In genomic region chr12:42468853-42469252, GRCh38 we compare ENCODE assay signal across 8 cellular contexts.
DNase-seq lines count a peak whose midpoint lies in the region; ATAC-seq and TF ChIP-seq lines count a peak whose summit lies in the region.

No MANE protein-coding gene starts in this region.

- H3K4me3 ChIP-seq in OCI-LY1 (ENCODE audit: low read depth, low read length, poor library complexity, severe bottlenecking) (peak overlapping the region; percentile 41), mononuclear cell (ENCODE audit: low read length) (peak overlapping the region; percentile 44), testis (no peak overlapping the region)

- H3K36me3 ChIP-seq in OCI-LY1 (ENCODE audit: insufficient read depth, low read length) (peaks cover 15% of the 10 kb centered on the region), testis (ENCODE audit: low read depth, missing control alignments) (no peaks in the 10 kb centered on the region)

- H3F3A ChIP-seq in OCI-LY1 (ENCODE audit: insufficient read depth, low read length), result peaks cover 18% of the 10 kb centered on the region; the same call in 1 of the 2 replicates

- DNase-seq in H4 (ENCODE audit: low spot score) (peak; percentile 45), D341Med (ENCODE audit: low spot score) (no peak), HCEC 1CT (no peak), GM19238 (ENCODE audit: insufficient read length, low spot score) (no peak), testis (no peak)

- H3K27me3 ChIP-seq in OCI-LY1 (ENCODE audit: insufficient read depth, low read length) (no peaks in the 10 kb centered on the region), mononuclear cell (ENCODE audit: insufficient read depth, low read length) (no peaks in the 10 kb centered on the region), testis (no peaks in the 10 kb centered on the region)

- H3K27ac ChIP-seq in OCI-LY1 (ENCODE audit: low read depth, low read length, poor library complexity, severe bottlenecking) (peak overlapping the region; percentile 98), testis (no peak overlapping the region)

- H3K79me2 ChIP-seq in OCI-LY1 (ENCODE audit: insufficient read depth, low read length), result no peaks in the 10 kb centered on the region

- H4K20me1 ChIP-seq in OCI-LY1 (ENCODE audit: insufficient read depth, low read length), result no peaks in the 10 kb centered on the region

- intact Hi-C loops in testis (cut with DNase I; ENCODE audit: low total_unique reads), result no loop called here

- no peak for TF ChIP-seq POLR2A in testis (IDR thresholded peaks at IDR 0.05)

- peak overlapping the region; percentile 65 for H3K9ac ChIP-seq in OCI-LY1 (ENCODE audit: low read length)

- H2AFZ ChIP-seq in OCI-LY1 (ENCODE audit: low read length), result no peak overlapping the region

- H3K4me2 ChIP-seq in OCI-LY1 (ENCODE audit: low read length), result peak overlapping the region; percentile 71

- H3K9me2 ChIP-seq in OCI-LY1 (ENCODE audit: low read depth, low read length), result no peaks in the 10 kb centered on the region

- peaks cover 80% of the 10 kb centered on the region for H3K4me1 ChIP-seq in OCI-LY1 (ENCODE audit: insufficient read depth, low read length, severe bottlenecking)
- H3K4me1 ChIP-seq in mononuclear cell (ENCODE audit: insufficient read depth, low read length), result peaks cover 32% of the 10 kb centered on the region
- no peaks in the 10 kb centered on the region for H3K4me1 ChIP-seq in testis

- peak; percentile 6 for ATAC-seq in GM18511 (IDR thresholded peaks at IDR 0.05; ENCODE audit: unreplicated experiment)

- H3K9me3 ChIP-seq in OCI-LY1 (ENCODE audit: low read length) (no peaks in the 10 kb centered on the region), mononuclear cell (ENCODE audit: low read depth, low read length) (no peaks in the 10 kb centered on the region), testis (no peaks in the 10 kb centered on the region)

- 61 to 66% methylated on average over 4 of the region's 4 CpGs for WGBS in testis, 2 donors

- TF ChIP-seq CTCF in OCI-LY1 (IDR thresholded peaks at IDR 0.05; ENCODE audit: low read length), result no peak
- TF ChIP-seq CTCF in testis (IDR thresholded peaks at IDR 0.05), result no peak

Comparison
In these comparisons a context has a peak if more than half of its experiments do, and no peak if none do; other contexts are left out.
1. H3K4me3 ChIP-seq: peak in OCI-LY1 (single experiment) and mononuclear cell (single experiment); none in testis (0 of 2).